In genomic region chr13:21831654-21832324, GRCh38 we compare ENCODE assay signal across 32 cellular contexts.
"Had no signal": no experiment of that assay in that cellular context is flagged by ENCODE, and none has a peak within 500 bp of the region (broad histone marks: within the 10 kb centered on the region; RNA-seq: fewer than 3 reads in every experiment).

No MANE protein-coding gene starts in this region.

- DNase-seq: MG63, NCI-H1048, NCI-H1092 treated with DMSO at 0.1 percent for 48 hours, NCI-H1105 treated with DMSO at 0.1 percent for 48 hours, NCI-H1417, NCI-H1436, NCI-H146, NCI-H1694, NCI-H187, NCI-H1930, NCI-H2029 treated with DMSO at 0.1 percent for 48 hours, NCI-H2081 treated with DMSO at 0.1 percent for 48 hours, NCI-H2107, NCI-H2171, NCI-H226, NCI-H446 treated with DMSO at 0.1 percent for 48 hours, NCI-H510A, NCI-H524, NCI-H69, NCI-H748 treated with DMSO at 0.1 percent for 48 hours, NCI-H82, PC-9, SHP77, SIG-M5, SJCRH30, T-cell, T-helper 17 cell had no signal

- H3K4me3 Mint-ChIP-seq: T-cell, T-helper 17 cell had no signal

- H3K4me3 ChIP-seq: MG63, PC-9, SJCRH30, SK-N-MC had no signal

- H3K36me3 Mint-ChIP-seq: T-cell had no signal

- H3K27me3 ChIP-seq: MG63, SJCRH30 had no signal

- H3K27ac ChIP-seq: PC-9, RWPE1, SJCRH30, SK-N-MC had no signal

- H3K9me3 ChIP-seq: MG63, SJCRH30 had no signal

- ATAC-seq: Panc1, Right ventricle myocardium inferior, SK-N-SH treated with all-trans-retinoic acid at 6 μM for 48 hours, T-cell, T-helper 17 cell had no signal

- H3K36me3 ChIP-seq: MG63, SJCRH30 had no signal

- H3K4me1 Mint-ChIP-seq: T-cell, T-helper 17 cell had no signal

- H3K27ac Mint-ChIP-seq: T-cell, T-helper 17 cell had no signal
